Comparison of ENCODE assay signal across 17 cellular contexts in the genomic region with DNA sequence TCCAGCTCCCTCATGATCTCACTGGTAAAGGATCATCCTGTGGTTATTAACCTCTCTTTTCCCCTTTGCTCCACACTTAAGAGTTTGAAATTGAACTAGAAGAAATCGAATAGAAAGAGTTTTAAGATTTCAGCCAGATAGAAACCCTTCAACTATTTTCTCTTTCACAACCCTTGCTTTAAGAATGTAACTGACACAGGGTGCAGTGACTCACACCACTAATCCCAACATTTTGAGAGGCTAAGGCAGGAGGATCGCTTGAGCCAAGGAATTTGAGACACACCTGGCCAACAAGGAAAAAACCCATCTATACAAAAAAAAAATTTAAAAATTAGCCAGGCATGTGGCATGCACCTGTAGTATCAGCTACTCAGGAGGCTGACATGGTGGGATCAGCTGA.
A peak's percentile ranks its signal among the peaks of the same experiment; 100 is the strongest.
DNase-seq lines count a peak whose midpoint lies in the region; FAIRE-seq and TF ChIP-seq lines count a peak whose summit lies in the region.
"Had no signal": no experiment of that assay in that cellular context is flagged by ENCODE, and none has a peak within 500 bp of the region (broad histone marks: within the 10 kb centered on the region; RNA-seq: fewer than 3 reads in every experiment).

No MANE protein-coding gene starts in this region.

- no peak overlapping the region for H3K27ac Mint-ChIP-seq in activated CD4-positive, alpha-beta T cell treated with anti-CD3 and anti-CD28 coated beads, Interleukin-2, amount 10 ng/mL, durations not matched to agents 7 days and 5 days
- H3K27ac Mint-ChIP-seq: CD8-positive, alpha-beta T cell had no signal

- no peaks in the 10 kb centered on the region for H3K4me1 Mint-ChIP-seq in activated CD4-positive, alpha-beta T cell treated with anti-CD3 and anti-CD28 coated beads, Interleukin-2, amount 10 ng/mL, durations not matched to agents 7 days and 5 days

- peak; percentile 73 for FAIRE-seq in RCC 7860 (lab: Jason Lieb, UNC)
- FAIRE-seq: GM12892, GM19239, H1 had no signal

- H3K27me3 Mint-ChIP-seq in activated CD4-positive, alpha-beta T cell treated with anti-CD3 and anti-CD28 coated beads, Interleukin-2, amount 10 ng/mL, durations not matched to agents 7 days and 5 days, result no peaks in the 10 kb centered on the region

- TF ChIP-seq CTCF in epithelial cell of esophagus (IDR thresholded peaks at IDR 0.05; ENCODE audit: insufficient read depth, low read depth, low read length, missing control alignments), result no peak

- no peak overlapping the region for H3K4me3 ChIP-seq in epithelial cell of esophagus (ENCODE audit: low read length)
- H3K4me3 ChIP-seq: GM23248 had no signal

- H3K36me3 Mint-ChIP-seq in activated CD4-positive, alpha-beta T cell treated with anti-CD3 and anti-CD28 coated beads, Interleukin-2, amount 10 ng/mL, durations not matched to agents 7 days and 5 days (ENCODE audit: low read depth), result no peaks in the 10 kb centered on the region
- H3K36me3 Mint-ChIP-seq: CD8-positive, alpha-beta T cell had no signal

- H3K9me3 Mint-ChIP-seq in activated CD4-positive, alpha-beta T cell treated with anti-CD3 and anti-CD28 coated beads, Interleukin-2, amount 10 ng/mL, durations not matched to agents 7 days and 5 days, result no peaks in the 10 kb centered on the region

- no peak overlapping the region for H3K4me3 Mint-ChIP-seq in activated CD4-positive, alpha-beta T cell treated with anti-CD3 and anti-CD28 coated beads, Interleukin-2, amount 10 ng/mL, durations not matched to agents 7 days and 5 days
- H3K4me3 Mint-ChIP-seq: CD8-positive, alpha-beta T cell had no signal

- POLR2A ChIA-PET in activated CD4-positive, alpha-beta T cell treated with anti-CD3 and anti-CD28 coated beads, Interleukin-2, amount 10 ng/mL, durations not matched to agents 7 days and 5 days (lab: Charles Lee), result no interaction called here

- no peak for DNase-seq in RCC 7860 (ENCODE audit: low spot score)
- DNase-seq in epithelial cell of esophagus (ENCODE audit: low read depth), result peak; percentile 57
- peak; percentile 26 for DNase-seq in glomerular visceral epithelial cell (ENCODE audit: extremely low spot score)
- DNase-seq in activated CD4-positive, alpha-beta T cell treated with anti-CD3 and anti-CD28 coated beads, Interleukin-2, amount 10 ng/mL, durations not matched to agents 7 days and 5 days, result no peak
- DNase-seq in NCI-H2171 (lab: John Stamatoyannopoulos, UW), result no peak
- DNase-seq in activated naive CD4-positive, alpha-beta T cell treated with Interleukin-2 at 50 U/mL for 16 hours, result no peak
- DNase-seq: C1 segment of cervical spinal cord; Caco-2; CD8-positive, alpha-beta T cell; DMS153; DND-41; GM23248; H7; HCEC 1CT had no signal

- CTCF ChIA-PET in activated CD4-positive, alpha-beta T cell treated with anti-CD3 and anti-CD28 coated beads, Interleukin-2, amount 10 ng/mL, durations not matched to agents 7 days and 5 days (lab: Charles Lee), result no interaction called here

Comparison
In these comparisons a context has a peak if more than half of its experiments do, and no peak if none do; other contexts are left out.
1. DNase-seq: peak in epithelial cell of esophagus (single experiment) and glomerular visceral epithelial cell (single experiment); none in RCC 7860 (single experiment), activated CD4-positive, alpha-beta T cell treated with anti-CD3 and anti-CD28 coated beads, Interleukin-2, amount 10 ng/mL, durations not matched to agents 7 days and 5 days (single experiment), NCI-H2171 (single experiment) and activated naive CD4-positive, alpha-beta T cell treated with Interleukin-2 at 50 U/mL for 16 hours (single experiment).